Comparison of ENCODE assay signal across 21 cellular contexts in genomic region chr12:65946419-65946818, GRCh38.
"Had no signal": no experiment of that assay in that cellular context is flagged by ENCODE, and none has a peak within 500 bp of the region (broad histone marks: within the 10 kb centered on the region; RNA-seq: fewer than 3 reads in every experiment).

No MANE protein-coding gene starts in this region.

- H3K27ac Mint-ChIP-seq: activated CD4-positive, alpha-beta T cell treated with anti-CD3 and anti-CD28 coated beads, Interleukin-2, amount 10 ng/mL, durations not matched to agents 24 days and 14 days; activated CD8-positive, alpha-beta T cell treated with anti-CD3 and anti-CD28 coated beads for 36 hours; activated naive CD8-positive, alpha-beta T cell treated with anti-CD3 and anti-CD28 coated beads for 36 hours; activated T-helper 17 cell treated with anti-CD3 and anti-CD28 coated beads, Interleukin-2, amount 50 U/mL, for 72 hours; dendritic cell treated with granulocyte-macrophage colony-stimulating factor and Interleukin-4, amounts not matched to agents 40 ng/mL and 50 ng/mL, for 4 days had no signal

- H3K27ac ChIP-seq: cardiac muscle cell, hepatocyte, prostate gland, right atrium auricular region, tibial artery had no signal

- H3K4me3 Mint-ChIP-seq: activated CD4-positive, alpha-beta T cell treated with anti-CD3 and anti-CD28 coated beads, Interleukin-2, amount 10 ng/mL, durations not matched to agents 24 days and 14 days; activated CD8-positive, alpha-beta T cell treated with anti-CD3 and anti-CD28 coated beads for 36 hours; activated naive CD8-positive, alpha-beta T cell treated with anti-CD3 and anti-CD28 coated beads for 36 hours; activated T-helper 17 cell treated with anti-CD3 and anti-CD28 coated beads, Interleukin-2, amount 50 U/mL, for 72 hours; dendritic cell treated with granulocyte-macrophage colony-stimulating factor and Interleukin-4, amounts not matched to agents 40 ng/mL and 50 ng/mL, for 4 days; mesothelial cell of epicardium had no signal

- H3K9me3 ChIP-seq: prostate gland, right atrium auricular region, tibial artery had no signal

- H3K4me1 Mint-ChIP-seq: activated CD4-positive, alpha-beta T cell treated with anti-CD3 and anti-CD28 coated beads, Interleukin-2, amount 10 ng/mL, durations not matched to agents 24 days and 14 days; activated naive CD8-positive, alpha-beta T cell treated with anti-CD3 and anti-CD28 coated beads for 36 hours; activated T-helper 17 cell treated with anti-CD3 and anti-CD28 coated beads, Interleukin-2, amount 50 U/mL, for 72 hours had no signal

- DNase-seq: activated CD4-positive, alpha-beta T cell treated with anti-CD3 and anti-CD28 coated beads, Interleukin-2, amount 10 ng/mL, durations not matched to agents 24 days and 14 days; activated CD8-positive, alpha-beta T cell treated with anti-CD3 and anti-CD28 coated beads for 36 hours; activated naive CD4-positive, alpha-beta T cell; activated naive CD8-positive, alpha-beta T cell treated with anti-CD3 and anti-CD28 coated beads for 36 hours; activated T-cell treated with anti-CD3 and anti-CD28 coated beads, Interleukin-2, amount 50 U/mL, for 1 hour; amniotic stem cell; effector memory CD4-positive, alpha-beta T cell; foreskin keratinocyte; stimulated activated CD4-positive, alpha-beta T cell treated with anti-CD3 and anti-CD28 coated beads, Interleukin-2, amount 100 ng/mL, for 24 hours; stimulated activated naive CD8-positive, alpha-beta T cell treated with anti-CD3 and anti-CD28 coated beads, Interleukin-15, Interleukin-2, amounts not matched to agents 100 U/mL and 50 U/mL, for 24 hours; substantia nigra; T-helper 9 cell; tibial artery had no signal

- H3K27me3 ChIP-seq: cardiac muscle cell, foreskin keratinocyte, hepatocyte, right atrium auricular region had no signal

- H3K36me3 ChIP-seq: cardiac muscle cell, prostate gland, right atrium auricular region, tibial artery had no signal

- H3K4me2 ChIP-seq: hepatocyte had no signal

- H3K27me3 Mint-ChIP-seq: dendritic cell treated with granulocyte-macrophage colony-stimulating factor and Interleukin-4, amounts not matched to agents 40 ng/mL and 50 ng/mL, for 4 days had no signal

- H3K79me2 ChIP-seq: hepatocyte had no signal

- H2AFZ ChIP-seq: hepatocyte had no signal

- H3K9me3 Mint-ChIP-seq: activated CD4-positive, alpha-beta T cell treated with anti-CD3 and anti-CD28 coated beads, Interleukin-2, amount 10 ng/mL, durations not matched to agents 24 days and 14 days; activated CD8-positive, alpha-beta T cell treated with anti-CD3 and anti-CD28 coated beads for 36 hours; activated naive CD8-positive, alpha-beta T cell treated with anti-CD3 and anti-CD28 coated beads for 36 hours; activated T-helper 17 cell treated with anti-CD3 and anti-CD28 coated beads, Interleukin-2, amount 50 U/mL, for 72 hours; dendritic cell treated with granulocyte-macrophage colony-stimulating factor and Interleukin-4, amounts not matched to agents 40 ng/mL and 50 ng/mL, for 4 days; mesothelial cell of epicardium had no signal

- H3K36me3 Mint-ChIP-seq: activated naive CD8-positive, alpha-beta T cell treated with anti-CD3 and anti-CD28 coated beads for 36 hours; mesothelial cell of epicardium had no signal

- H3K4me1 ChIP-seq: prostate gland had no signal

- H3K4me3 ChIP-seq: cardiac muscle cell, hepatocyte, lung, prostate gland, right atrium auricular region, tibial artery had no signal

- ATAC-seq: activated CD8-positive, alpha-beta T cell treated with anti-CD3 and anti-CD28 coated beads for 36 hours; activated T-helper 17 cell treated with anti-CD3 and anti-CD28 coated beads, Interleukin-2, amount 50 U/mL, for 72 hours; foreskin keratinocyte; stimulated activated naive CD8-positive, alpha-beta T cell treated with anti-CD3 and anti-CD28 coated beads, Interleukin-15, Interleukin-2, amounts not matched to agents 100 U/mL and 50 U/mL, for 24 hours had no signal
